In genomic region chr6:34157851-34158250, GRCh38 we compare ENCODE assay signal across 14 cellular contexts. TPM values are rescaled to one million over a fixed set of nuclear protein-coding genes. Genes with fewer than 3 reads are reported as not detected.
"Had no signal": no experiment of that assay in that cellular context is flagged by ENCODE, and none has a peak within 500 bp of the region (broad histone marks: within the 10 kb centered on the region; RNA-seq: fewer than 3 reads in every experiment).

No MANE protein-coding gene starts in this region.

- H3K9me3 Mint-ChIP-seq: activated T-helper 17 cell treated with anti-CD3 and anti-CD28 coated beads, Interleukin-2, amount 50 U/mL, for 72 hours; natural killer cell; stimulated activated naive CD8-positive, alpha-beta T cell treated with anti-CD3 and anti-CD28 coated beads, Interleukin-15, Interleukin-2, amounts not matched to agents 100 ng/mL and 50 ng/mL, for 24 hours; type B pancreatic cell had no signal

- DNase-seq: activated CD4-positive, alpha-beta T cell treated with anti-CD3 and anti-CD28 coated beads, Interleukin-2, amount 50 U/mL, for 1 hour; adrenal gland; left ventricle myocardium inferior; mucosa of descending colon; natural killer cell had no signal

- H3K36me3 Mint-ChIP-seq: activated naive CD4-positive, alpha-beta T cell treated with anti-CD3 and anti-CD28 coated beads, Interleukin-2, amount 10 ng/mL, durations not matched to agents 7 days and 5 days; natural killer cell; type B pancreatic cell had no signal

- H3K4me3 Mint-ChIP-seq: activated naive CD4-positive, alpha-beta T cell treated with anti-CD3 and anti-CD28 coated beads, Interleukin-2, amount 10 ng/mL, durations not matched to agents 7 days and 5 days; activated T-helper 17 cell treated with anti-CD3 and anti-CD28 coated beads, Interleukin-2, amount 50 U/mL, for 72 hours; natural killer cell; stimulated activated naive CD8-positive, alpha-beta T cell treated with anti-CD3 and anti-CD28 coated beads, Interleukin-15, Interleukin-2, amounts not matched to agents 100 ng/mL and 50 ng/mL, for 24 hours; type B pancreatic cell had no signal

- H3K27ac Mint-ChIP-seq: activated naive CD4-positive, alpha-beta T cell treated with anti-CD3 and anti-CD28 coated beads, Interleukin-2, amount 10 ng/mL, durations not matched to agents 7 days and 5 days; activated T-helper 17 cell treated with anti-CD3 and anti-CD28 coated beads, Interleukin-2, amount 50 U/mL, for 72 hours; natural killer cell; stimulated activated naive CD8-positive, alpha-beta T cell treated with anti-CD3 and anti-CD28 coated beads, Interleukin-15, Interleukin-2, amounts not matched to agents 100 ng/mL and 50 ng/mL, for 24 hours; type B pancreatic cell had no signal

- ATAC-seq: activated CD4-positive, CD25-positive, alpha-beta regulatory T cell treated with anti-CD3 and anti-CD28 coated beads, Interleukin-2, amount 50 U/mL, for 24 hours; activated T-helper 17 cell treated with anti-CD3 and anti-CD28 coated beads, Interleukin-2, amount 50 U/mL, for 72 hours; gastroesophageal sphincter; mucosa of descending colon; natural killer cell had no signal

- H3K4me2 ChIP-seq: smooth muscle cell had no signal

- H3K27ac ChIP-seq: adrenal gland, gastroesophageal sphincter, left ventricle myocardium inferior had no signal

- H3K4me1 Mint-ChIP-seq: activated T-helper 17 cell treated with anti-CD3 and anti-CD28 coated beads, Interleukin-2, amount 50 U/mL, for 72 hours had no signal

- H3K4me3 ChIP-seq: adrenal gland, gastroesophageal sphincter, left ventricle myocardium inferior, mucosa of descending colon, smooth muscle cell had no signal

- H3K36me3 ChIP-seq: adrenal gland, gastroesophageal sphincter, left ventricle myocardium inferior had no signal

RNA-seq across cellular contexts. Expression of gene GRM4, which starts 12.0 kb away (rescaled TPM):
- total RNA-seq: activated T-helper 17 cell treated with anti-CD3 and anti-CD28 coated beads, Interleukin-2, amount 50 U/mL, for 72 hours; adrenal gland; gastroesophageal sphincter; kidney epithelial cell; left ventricle myocardium inferior; natural killer cell; smooth muscle cell; T-helper 2 cell treated with Interferon-gamma antibody and Interleukin-4, amounts not matched to agents 100 ng/mL and 5 ng/mL, for 36 hours had no signal
- polyA plus RNA-seq: adrenal gland had no signal
